1 cellular context compared by ENCODE assay signal in genomic region chr22:20425821-20426615, GRCh38.
TF ChIP-seq lines count a peak whose summit lies in the region.

No MANE protein-coding gene starts in this region.

TF ChIP-seq in SK-N-SH, 30 proteins besides CTCF, POLR2A, EP300 and RAD21:
- no peak for TF ChIP-seq TCF12 (IDR thresholded peaks at IDR 0.05)
- no peak for TF ChIP-seq EZH2phosphoT487 (IDR thresholded peaks at IDR 0.05; ENCODE audit: borderline replicate concordance, low read depth)
- no peak for TF ChIP-seq SMC3 (IDR thresholded peaks at IDR 0.05; ENCODE audit: low read depth, low read length)
- no peak for TF ChIP-seq USF2 (IDR thresholded peaks at IDR 0.05; ENCODE audit: borderline replicate concordance, low read depth, low read length)
- no peak for TF ChIP-seq FOSL2 (IDR thresholded peaks at IDR 0.05; ENCODE audit: borderline replicate concordance, low read depth)
